17 cellular contexts compared by ENCODE assay signal in the genomic region with DNA sequence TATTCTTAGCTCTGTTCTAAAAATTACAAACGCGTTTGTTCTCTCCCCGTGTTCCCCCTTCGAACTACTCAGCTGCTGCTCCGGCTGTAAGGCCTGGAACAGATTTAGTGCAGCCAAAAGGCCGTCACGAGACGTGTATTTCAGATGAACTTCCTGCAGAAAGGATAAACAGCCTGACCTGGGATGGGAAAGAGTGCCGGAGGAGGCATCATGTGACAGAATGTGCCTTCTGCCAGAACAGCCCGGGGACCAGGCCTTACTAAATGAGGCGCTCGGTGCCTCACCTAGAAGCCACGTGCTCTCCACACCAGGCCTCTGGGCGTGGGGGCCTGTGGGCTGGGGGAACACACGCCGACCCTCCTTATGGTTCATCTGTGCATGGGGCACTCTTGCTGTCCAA.
DNase-seq lines count a peak whose midpoint lies in the region; ATAC-seq, FAIRE-seq and TF ChIP-seq lines count a peak whose summit lies in the region.
"Had no signal": no experiment of that assay in that cellular context is flagged by ENCODE, and none has a peak within 500 bp of the region (broad histone marks: within the 10 kb centered on the region; RNA-seq: fewer than 3 reads in every experiment).

No MANE protein-coding gene starts in this region.

- H2BK120ac ChIP-seq in IMR-90 (ENCODE audit: low read depth, low read length), result no peak overlapping the region

- intact Hi-C loops in IMR-90 (cut with micrococcal nuclease) (no loop called here), esophagus muscularis mucosa (cut with DNase I) (loop anchor here (5.0 kb wide), 1 partner anchor 158 kb away; no protein-coding TSS in a partner anchor), right lobe of liver (cut with DNase I) (loop anchor here in 1 of 2 donors (5.0 kb wide), 1 partner anchor 188 kb away; no protein-coding TSS in a partner anchor), psoas muscle (cut with DNase I) (loop anchor here (1.0 to 10.0 kb wide), 4 partner anchors 48 to 94 kb away; a partner anchor contains a TSS)

- H3K9me1 ChIP-seq in IMR-90 (ENCODE audit: insufficient read depth, low read length), result no peaks in the 10 kb centered on the region

- TF ChIP-seq POLR2A in IMR-90 (IDR thresholded peaks at IDR 0.05; ENCODE audit: low read depth, low read length), result no peak
- TF ChIP-seq POLR2A in esophagus muscularis mucosa (IDR thresholded peaks at IDR 0.05; ENCODE audit: low read depth), result no peak
- no peak for TF ChIP-seq POLR2A in right lobe of liver (IDR thresholded peaks at IDR 0.05)

- no peak overlapping the region for H3K18ac ChIP-seq in IMR-90 (ENCODE audit: low read depth, low read length)

- in situ Hi-C loops in IMR-90 (cut with MboI; ENCODE audit: low sequenced_read_pairs), result loop anchor here (5.0 to 25.0 kb wide), 2 partner anchors 188 to 612 kb away; a partner anchor contains a TSS

- H3K27me3 ChIP-seq in IMR-90 (ENCODE audit: control insufficient read depth, insufficient read depth, low read length), result peaks cover 2% of the 10 kb centered on the region
- no peaks in the 10 kb centered on the region for H3K27me3 ChIP-seq in esophagus muscularis mucosa
- H3K27me3 ChIP-seq in right lobe of liver, result no peaks in the 10 kb centered on the region
- H3K27me3 ChIP-seq in psoas muscle (ENCODE audit: insufficient read depth in 3 of 3, low read length in 2 of 3), result no peaks in the 10 kb centered on the region

- H4K20me1 ChIP-seq in IMR-90 (ENCODE audit: insufficient read depth, low read length), result no peaks in the 10 kb centered on the region

- H4K5ac ChIP-seq in IMR-90 (ENCODE audit: low read depth, low read length), result no peak overlapping the region

- POLR2A ChIA-PET in IMR-90 (lab: Charles Lee; ENCODE audit: unreplicated experiment), result interaction anchor here (0.6 kb wide), 1 partner anchor 110 kb away, joined by 3 read pairs; no protein-coding TSS in a partner anchor

- no peak for TF ChIP-seq RAD21 in IMR-90 (IDR thresholded peaks at IDR 0.05; ENCODE audit: low read length)

- H3K36me3 ChIP-seq in IMR-90 (ENCODE audit: control insufficient read depth, insufficient read depth, low read length) (no peaks in the 10 kb centered on the region), esophagus muscularis mucosa (peaks cover 0 to 34% (median 6%) of the 10 kb centered on the region in 4 donors), right lobe of liver (peaks cover 0 to 11% (median 0%) of the 10 kb centered on the region in 4 donors), psoas muscle (ENCODE audit: insufficient read depth in 1 of 2, low read depth in 1 of 2) (peaks cover 0 to 18% of the 10 kb centered on the region in 2 donors)

- no peaks in the 10 kb centered on the region for H3K4me1 ChIP-seq in IMR-90 (ENCODE audit: control insufficient read depth, insufficient read depth, low read length)
- peaks cover 70 to 75% (median 72%) of the 10 kb centered on the region in 4 donors for H3K4me1 ChIP-seq in esophagus muscularis mucosa
- H3K4me1 ChIP-seq in right lobe of liver, result no peaks in the 10 kb centered on the region
- peaks cover 74% of the 10 kb centered on the region for H3K4me1 ChIP-seq in psoas muscle

- no peaks in the 10 kb centered on the region for H3K9me3 ChIP-seq in IMR-90 (ENCODE audit: control insufficient read depth, insufficient read depth, low read length)
- no peaks in the 10 kb centered on the region for H3K9me3 ChIP-seq in esophagus muscularis mucosa
- H3K9me3 ChIP-seq in right lobe of liver, result no peaks in the 10 kb centered on the region
- H3K9me3 ChIP-seq in psoas muscle, result no peaks in the 10 kb centered on the region

- no peak overlapping the region for H3K4ac ChIP-seq in IMR-90 (ENCODE audit: low read depth, low read length)

- ATAC-seq in IMR-90 (ENCODE audit: low read depth) (no peak), right lobe of liver (peak; percentile 20 to 41 (median 38)), psoas muscle (peak in 3 of 4 donors; percentile 15 to 44 (median 24)), HG03571 (IDR thresholded peaks at IDR 0.05; ENCODE audit: unreplicated experiment) (no peak)

- no peak overlapping the region for H3K14ac ChIP-seq in IMR-90 (replicated peaks; ENCODE audit: low read depth, low read length)

- H4K8ac ChIP-seq in IMR-90 (ENCODE audit: low read depth in 2 of 2, low read length in 2 of 2), result no peak overlapping the region

- H2BK15ac ChIP-seq in IMR-90 (ENCODE audit: low read depth, low read length), result no peak overlapping the region

- dilution Hi-C loops in IMR-90 (cut with HindIII; ENCODE audit: low sequenced_read_pairs, unreplicated experiment), result loop anchor here (10.0 kb wide), 1 partner anchor 190 kb away; no protein-coding TSS in a partner anchor

- no peak for DNase-seq in IMR-90
- DNase-seq in esophagus muscularis mucosa (ENCODE audit: extremely low spot score), result no peak
- no peak for DNase-seq in right lobe of liver
- DNase-seq in psoas muscle, result no peak
- DNase-seq in SKM-1 treated with dmso at 0.1 percent for 144 hours (lab: John Stamatoyannopoulos, UW; ENCODE audit: unreplicated experiment), result no peak
- no peak for DNase-seq in activated effector memory CD4-positive, alpha-beta T cell treated with Interleukin-2 at 50 U/mL for 16 hours
- DNase-seq in HTR-8/SVneo (ENCODE audit: insufficient read length, low spot score), result no peak
- DNase-seq: activated B cell treated with CpG ODN at 0.5 μM for 24 hours; aorta; GF-D8; NCI-H187 treated with DMSO at 0.1 percent for 48 hours; SHP77 treated with DMSO at 0.1 percent for 48 hours; stimulated activated CD4-positive, alpha-beta T cell treated with anti-CD3 and anti-CD28 coated beads, Interleukin-12 subunit alpha, Interleukin-12 subunit beta, amount 100 ng/mL, for 4 hours; stimulated activated naive CD4-positive, alpha-beta T cell; T-helper 2 cell had no signal

- no peak overlapping the region for H2AK9ac ChIP-seq in IMR-90 (replicated peaks; ENCODE audit: low read depth, low read length, poor library complexity)

- no peak overlapping the region for H3K9ac ChIP-seq in IMR-90 (ENCODE audit: low read depth, low read length)

- no peak for TF ChIP-seq EP300 in esophagus muscularis mucosa (IDR thresholded peaks at IDR 0.05)

- no peak overlapping the region for H2AK5ac ChIP-seq in IMR-90 (ENCODE audit: low read depth, low read length)

- FAIRE-seq in HTR-8/SVneo (lab: Jason Lieb, UNC), result no peak

- TF ChIP-seq CTCF in IMR-90 (conservative IDR thresholded peaks at IDR 0.05; ENCODE audit: low read depth, low read length) (no peak), esophagus muscularis mucosa (IDR thresholded peaks at IDR 0.05) (no peak), right lobe of liver (IDR thresholded peaks at IDR 0.05) (no peak), psoas muscle (IDR thresholded peaks at IDR 0.05) (no peak)

- no peak overlapping the region for H2BK20ac ChIP-seq in IMR-90 (ENCODE audit: low read depth, low read length)

- peak overlapping the region; percentile 16 for H2AFZ ChIP-seq in IMR-90 (replicated peaks; ENCODE audit: low read length, poor library complexity)

- H3K4me3 ChIP-seq in IMR-90 (ENCODE audit: insufficient read depth, low read depth, low read length) (no peak overlapping the region), esophagus muscularis mucosa (no peak overlapping the region), right lobe of liver (no peak overlapping the region), psoas muscle (no peak overlapping the region)

- WGBS in IMR-90 (ENCODE audit: extremely low coverage in 2 of 2, insufficient read length in 1 of 2), 2 experiments, result 74% methylated on average over 13 of the region's 16 CpGs; no CpG with 5 or more reads in 1 of the 2 experiments
- WGBS in esophagus muscularis mucosa, result 39% methylated on average over 13 of the region's 16 CpGs
- 74% methylated on average over 11 of the region's 16 CpGs for WGBS in right lobe of liver (ENCODE audit: insufficient coverage, low coverage, low lambda C conversion rate, missing lambda C conversion rate)
- 30 to 42% (median 30%) methylated on average over 16 of the region's 16 CpGs for WGBS in psoas muscle, 3 donors

- H3K79me1 ChIP-seq in IMR-90 (ENCODE audit: low read depth in 1 of 2, low read length in 2 of 2), result no peaks in the 10 kb centered on the region

- no TSS peak for BruUV-seq in IMR-90 (replicated peaks; lab: Mats Ljungman, UMichigan)

- H3K56ac ChIP-seq in IMR-90 (ENCODE audit: extremely low read depth, insufficient read depth, low read length), result no peak overlapping the region

- H3K27ac ChIP-seq in IMR-90 (ENCODE audit: insufficient read depth, low read length) (no peak overlapping the region), esophagus muscularis mucosa (replicated peaks in 1 of 4) (peak overlapping the region; percentile 87 to 96 (median 90)), right lobe of liver (peak overlapping the region in 2 of 3 donors; percentile 6 to 8), psoas muscle (peak overlapping the region; percentile 80)
- H3K27ac ChIP-seq: C4-2B had no signal

- H4K91ac ChIP-seq in IMR-90 (ENCODE audit: insufficient read depth, low read depth, low read length), result no peak overlapping the region

- CTCF ChIA-PET in IMR-90 (lab: Yijun Ruan, JAX), result no interaction called here

- H2BK5ac ChIP-seq in IMR-90 (ENCODE audit: low read depth, low read length, poor library complexity, severe bottlenecking), result no peak overlapping the region

- no peak overlapping the region for H3K23ac ChIP-seq in IMR-90 (ENCODE audit: low read depth, low read length)

- no peak overlapping the region for H3K4me2 ChIP-seq in IMR-90 (ENCODE audit: low read depth, low read length)

TF ChIP-seq in IMR-90, 13 proteins besides CTCF, POLR2A, EP300 and RAD21:
- TF ChIP-seq CHD1 (IDR thresholded peaks at IDR 0.05; ENCODE audit: low read depth, low read length) (no peak), RCOR1 (IDR thresholded peaks at IDR 0.05; ENCODE audit: insufficient replicate concordance, low read length) (no peak), MAZ (IDR thresholded peaks at IDR 0.05; ENCODE audit: borderline replicate concordance, low read depth, low read length) (no peak), BHLHE40 (IDR thresholded peaks at IDR 0.05; ENCODE audit: low read depth, low read length) (no peak), SMC3 (IDR thresholded peaks at IDR 0.05; ENCODE audit: low read depth, low read length) (no peak), NFE2L2 (IDR thresholded peaks at IDR 0.05; ENCODE audit: low read depth, low read length) (no peak), FOS (IDR thresholded peaks at IDR 0.05; ENCODE audit: low read depth, low read length) (no peak), RFX5 (IDR thresholded peaks at IDR 0.05; ENCODE audit: low read depth, low read length) (no peak), MAFK (IDR thresholded peaks at IDR 0.05; ENCODE audit: low read depth, low read length) (no peak)
- TF ChIP-seq, protein P1, sequence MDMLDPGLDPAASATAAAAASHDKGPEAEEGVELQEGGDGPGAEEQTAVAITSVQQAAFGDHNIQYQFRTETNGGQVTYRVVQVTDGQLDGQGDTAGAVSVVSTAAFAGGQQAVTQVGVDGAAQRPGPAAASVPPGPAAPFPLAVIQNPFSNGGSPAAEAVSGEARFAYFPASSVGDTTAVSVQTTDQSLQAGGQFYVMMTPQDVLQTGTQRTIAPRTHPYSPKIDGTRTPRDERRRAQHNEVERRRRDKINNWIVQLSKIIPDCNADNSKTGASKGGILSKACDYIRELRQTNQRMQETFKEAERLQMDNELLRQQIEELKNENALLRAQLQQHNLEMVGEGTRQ (IDR thresholded peaks at IDR 0.05; ENCODE audit: low read depth, low read length), result no peak

Comparison
In these comparisons a context has a peak if more than half of its experiments do, and no peak if none do; other contexts are left out.
1. ATAC-seq: peak in right lobe of liver (4 of 4) and psoas muscle (3 of 4); none in IMR-90 (single experiment) and HG03571 (single experiment).